Comparison of ENCODE assay signal across 10 cellular contexts in the genomic region with DNA sequence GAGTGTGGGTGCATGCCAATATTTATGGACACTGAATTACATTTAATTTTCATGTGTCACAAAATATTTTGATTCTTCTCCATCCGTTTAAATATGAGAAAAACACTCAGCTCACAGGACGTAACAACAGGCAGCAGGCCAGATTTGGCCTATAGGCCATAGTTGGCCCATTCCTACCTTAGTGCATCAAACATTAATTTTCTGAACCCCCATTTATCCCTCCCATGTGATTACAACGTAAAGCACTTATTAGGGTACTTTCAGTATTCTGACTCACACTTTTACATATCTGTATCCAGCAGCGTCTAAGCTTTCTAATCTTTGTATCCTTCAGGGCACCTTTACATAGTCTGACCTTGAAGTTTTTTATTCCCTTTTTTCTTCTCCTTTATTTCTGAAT. TPM values are rescaled to one million over a fixed set of nuclear protein-coding genes. Genes with fewer than 3 reads are reported as not detected.
DNase-seq lines count a peak whose midpoint lies in the region; ATAC-seq and TF ChIP-seq lines count a peak whose summit lies in the region.
"Had no signal": no experiment of that assay in that cellular context is flagged by ENCODE, and none has a peak within 500 bp of the region (broad histone marks: within the 10 kb centered on the region; RNA-seq: fewer than 3 reads in every experiment).

No MANE protein-coding gene starts in this region.

- H3K36me3 ChIP-seq in A673 (ENCODE audit: insufficient read depth, low read length, poor library complexity, severe bottlenecking) = peaks cover 63% of the 10 kb centered on the region

- no peaks in the 10 kb centered on the region for H4K20me1 ChIP-seq in H9 (ENCODE audit: control insufficient read depth, insufficient read depth, insufficient read length)

- no peak overlapping the region for H2AFZ ChIP-seq in H9 (ENCODE audit: low read length)

- no peak overlapping the region for H3K9ac ChIP-seq in H9 (ENCODE audit: extremely low read depth, insufficient read length, low read length)

- H4K91ac ChIP-seq in H9 (ENCODE audit: insufficient read length, low read depth, low read length) = no peak overlapping the region

- H3K9me3 ChIP-seq in A673 (ENCODE audit: low read depth, low read length, poor library complexity, severe bottlenecking) (no peaks in the 10 kb centered on the region), H9 (ENCODE audit: control insufficient read depth, low read depth, low read length) (no peaks in the 10 kb centered on the region)

- H3K27ac Mint-ChIP-seq in H9 (peak overlapping the region; percentile 38 to 88 (median 82); a peak in 3 of 7 replicates), brain (peak overlapping the region in 3 of 5 experiments; percentile 56 to 64 (median 58))
- peak overlapping the region; percentile 92 to 94 for H3K27ac Mint-ChIP-seq in natural killer cell treated with Interleukin-12 subunit alpha and Interleukin-12 subunit beta and Interleukin-15 and Interleukin-18, amount 100 ng/mL, for 72 hours

- DNase-seq in A673 (ENCODE audit: low spot score) (no peak), H9 (no peak), SIG-M5 treated with dmso at 0.1 percent for 504 hours (lab: John Stamatoyannopoulos, UW; ENCODE audit: unreplicated experiment) (no peak), hippocampal formation (lab: John Stamatoyannopoulos, UW) (no peak), DMS53 (lab: John Stamatoyannopoulos, UW) (no peak)
- DNase-seq in natural killer cell treated with Interleukin-12 subunit alpha and Interleukin-12 subunit beta and Interleukin-15 and Interleukin-18, amount 100 ng/mL, for 72 hours (ENCODE audit: low spot score) = no peak
- DNase-seq: foreskin melanocyte, NCI-H226 had no signal

- no peaks in the 10 kb centered on the region for H3K79me1 ChIP-seq in H9 (ENCODE audit: insufficient read depth, low read depth, low read length, poor library complexity, severe bottlenecking)

- H3K56ac ChIP-seq in H9 (ENCODE audit: insufficient read length, low read depth, low read length) = no peak overlapping the region

- no peak overlapping the region for H3K23ac ChIP-seq in H9 (ENCODE audit: insufficient read length, low read depth, low read length)

- peak overlapping the region; percentile 38 for H3K4me3 ChIP-seq in A673 (ENCODE audit: low read depth, low read length, poor library complexity, severe bottlenecking)

- no peak overlapping the region for H2BK15ac ChIP-seq in H9 (ENCODE audit: low read depth, low read length)

- H2BK120ac ChIP-seq in H9 (ENCODE audit: low read depth, low read length, poor library complexity, severe bottlenecking) = no peak overlapping the region

- peak overlapping the region; percentile 31 for H3K4me2 ChIP-seq in H9 (ENCODE audit: insufficient read depth, insufficient read length, low read length)

- peaks cover 3% of the 10 kb centered on the region for H3K23me2 ChIP-seq in H9 (ENCODE audit: insufficient read length, low read depth, low read length, poor library complexity, severe bottlenecking)

- H3K27me3 Mint-ChIP-seq in H9 (ENCODE audit: low read depth) = no peaks in the 10 kb centered on the region
- H3K27me3 Mint-ChIP-seq in brain = peaks cover 19% of the 10 kb centered on the region
- H3K27me3 Mint-ChIP-seq in natural killer cell treated with Interleukin-12 subunit alpha and Interleukin-12 subunit beta and Interleukin-15 and Interleukin-18, amount 100 ng/mL, for 72 hours = no peaks in the 10 kb centered on the region

- H3K27ac ChIP-seq in A673 (ENCODE audit: low read depth, low read length, poor library complexity, severe bottlenecking) (peak overlapping the region; percentile 34), H9 (ENCODE audit: insufficient read length, low read depth, low read length) (no peak overlapping the region)

- H3K4ac ChIP-seq in H9 (ENCODE audit: low read depth, low read length) = no peak overlapping the region

- peaks cover 28% of the 10 kb centered on the region for H3K79me2 ChIP-seq in H9 (ENCODE audit: insufficient read depth, low read length)

- H3K4me1 Mint-ChIP-seq in H9 (peaks cover 21 to 23% of the 10 kb centered on the region in 2 experiments), brain (peaks cover 55% of the 10 kb centered on the region)
- H3K4me1 Mint-ChIP-seq in natural killer cell treated with Interleukin-12 subunit alpha and Interleukin-12 subunit beta and Interleukin-15 and Interleukin-18, amount 100 ng/mL, for 72 hours (ENCODE audit: low read depth in 2 of 2) = peaks cover 43 to 48% of the 10 kb centered on the region in 2 donors

- TSS peak; percentile 14 for BruUV-seq in A673 (replicated peaks; lab: Mats Ljungman, UMichigan)

- CTCF ChIA-PET in A673 (lab: Charles Lee) = no interaction called here

- no peak for ATAC-seq in natural killer cell treated with Interleukin-12 subunit alpha and Interleukin-12 subunit beta and Interleukin-15 and Interleukin-18, amount 100 ng/mL, for 72 hours
- no peak for ATAC-seq in HG02571 (IDR thresholded peaks at IDR 0.05; ENCODE audit: unreplicated experiment)

- no peak overlapping the region for H3T11ph ChIP-seq in H9 (ENCODE audit: low read length)

- H3K18ac ChIP-seq in H9 (ENCODE audit: insufficient read length, low read depth, low read length) = no peak overlapping the region

- no peak overlapping the region for H4K5ac ChIP-seq in H9 (ENCODE audit: insufficient read length, low read depth, low read length)

- WGBS in H9 (ENCODE audit: extremely low coverage, insufficient read length, low lambda C conversion rate) = no CpG with 5 or more reads among the region's 4 CpGs

- H3K9me3 Mint-ChIP-seq in H9 (no peaks in the 10 kb centered on the region; a peak in 2 of 5 replicates), brain (peaks cover 0 to 11% (median 0%) of the 10 kb centered on the region in 5 experiments)
- no peaks in the 10 kb centered on the region for H3K9me3 Mint-ChIP-seq in natural killer cell treated with Interleukin-12 subunit alpha and Interleukin-12 subunit beta and Interleukin-15 and Interleukin-18, amount 100 ng/mL, for 72 hours

- H2BK20ac ChIP-seq in H9 (ENCODE audit: low read depth, low read length, poor library complexity, severe bottlenecking) = no peak overlapping the region

- intact Hi-C loops in A673 (cut with micrococcal nuclease; ENCODE audit: unreplicated experiment) = no loop called here

- H2AK5ac ChIP-seq in H9 (ENCODE audit: insufficient read length, low read length) = no peak overlapping the region

- H3K4me3 Mint-ChIP-seq in H9 = peak overlapping the region in 1 of 2 experiments; percentile 36; a peak in 1 of 5 replicates
- peak overlapping the region; percentile 48 to 89 (median 79) for H3K4me3 Mint-ChIP-seq in brain
- H3K4me3 Mint-ChIP-seq in natural killer cell treated with Interleukin-12 subunit alpha and Interleukin-12 subunit beta and Interleukin-15 and Interleukin-18, amount 100 ng/mL, for 72 hours = peak overlapping the region; percentile 90

- TF ChIP-seq CTCF in A673 (conservative IDR thresholded peaks at IDR 0.05; ENCODE audit: low read depth, low read length) (no peak), H9 (conservative IDR thresholded peaks at IDR 0.05) (no peak), brain (conservative IDR thresholded peaks at IDR 0.05) (no peak)

- no peak overlapping the region for H3K14ac ChIP-seq in H9 (ENCODE audit: insufficient read depth, low read length)

- H3K4me1 ChIP-seq in A673 (ENCODE audit: insufficient read depth, low read length, poor library complexity, severe bottlenecking) (peaks cover 20% of the 10 kb centered on the region), H9 (ENCODE audit: insufficient read depth, low read length) (no peaks in the 10 kb centered on the region; the same call in 1 of the 2 replicates)

- H2BK12ac ChIP-seq in H9 (ENCODE audit: insufficient read length, low read depth, low read length) = no peak overlapping the region

- H2BK5ac ChIP-seq in H9 (ENCODE audit: insufficient read length, low read length) = no peak overlapping the region

- H3K27me3 ChIP-seq in A673 (replicated peaks; ENCODE audit: insufficient read depth, low read depth, low read length, poor library complexity) (no peaks in the 10 kb centered on the region), H9 (ENCODE audit: insufficient read depth, low read length) (no peaks in the 10 kb centered on the region)

- H4K8ac ChIP-seq in H9 (replicated peaks; ENCODE audit: insufficient read length, low read depth, low read length) = no peak overlapping the region

- POLR2A ChIA-PET in A673 (lab: Charles Lee; ENCODE audit: low non-redundant PET) = no interaction called here

- peaks cover 31 to 65% (median 53%) of the 10 kb centered on the region in 3 experiments for H3K36me3 Mint-ChIP-seq in H9 (ENCODE audit: insufficient read depth in 1 of 3, low read depth in 3 of 3)
- peaks cover 63% of the 10 kb centered on the region for H3K36me3 Mint-ChIP-seq in brain
- H3K36me3 Mint-ChIP-seq in natural killer cell treated with Interleukin-12 subunit alpha and Interleukin-12 subunit beta and Interleukin-15 and Interleukin-18, amount 100 ng/mL, for 72 hours = peaks cover 37% of the 10 kb centered on the region

RNA-seq across cellular contexts. Expression of a gene that starts 4.0 kb away (rescaled TPM):
- total RNA-seq in A673 (2021) (84.6 and 111 TPM in 2 replicates), H9 (2021) (40.8 and 44.7 TPM in 2 replicates)
- 34.8 TPM for polyA plus RNA-seq in brain (ENCODE audit: insufficient read depth, low read depth, low replicate concordance)
- total RNA-seq in natural killer cell treated with Interleukin-12 subunit alpha and Interleukin-12 subunit beta and Interleukin-15 and Interleukin-18, amount 100 ng/mL, for 72 hours = 100 to 1,000 TPM in 1 of 2 donors, 10 to 100 TPM in 1; 85.7 to 140 TPM

RNA-seq across cellular contexts. Expression of a gene that starts 11.2 kb away (rescaled TPM):
- total RNA-seq in A673 (2021) = 12.6 and 15.5 TPM in 2 replicates
- total RNA-seq in H9 (2021) = 13.1 and 14.0 TPM in 2 replicates
- 7.2 TPM for polyA plus RNA-seq in brain (ENCODE audit: insufficient read depth, low read depth, low replicate concordance)
- 10 to 100 TPM; 31.8 to 37.6 TPM for total RNA-seq in natural killer cell treated with Interleukin-12 subunit alpha and Interleukin-12 subunit beta and Interleukin-15 and Interleukin-18, amount 100 ng/mL, for 72 hours

RNA-seq across cellular contexts. Expression of a gene that starts 19.3 kb away (rescaled TPM):
- not detected in 2 replicates for total RNA-seq in A673 (2021)
- not detected in 2 replicates for total RNA-seq in H9 (2021)
- not detected for polyA plus RNA-seq in brain (ENCODE audit: insufficient read depth, low read depth, low replicate concordance)
- total RNA-seq in natural killer cell treated with Interleukin-12 subunit alpha and Interleukin-12 subunit beta and Interleukin-15 and Interleukin-18, amount 100 ng/mL, for 72 hours = not detected

RNA-seq across cellular contexts. Expression of a gene that starts 56.7 kb away (rescaled TPM):
- total RNA-seq in A673 (2021) = 137 and 163 TPM in 2 replicates
- total RNA-seq in H9 (2021) = 131 and 134 TPM in 2 replicates
- polyA plus RNA-seq in brain (ENCODE audit: insufficient read depth, low read depth, low replicate concordance) = 24.9 TPM
- total RNA-seq in natural killer cell treated with Interleukin-12 subunit alpha and Interleukin-12 subunit beta and Interleukin-15 and Interleukin-18, amount 100 ng/mL, for 72 hours = 100 to 1,000 TPM; 123 to 160 TPM
